ENCODE assay signal across 8 cellular contexts in the genomic region with DNA sequence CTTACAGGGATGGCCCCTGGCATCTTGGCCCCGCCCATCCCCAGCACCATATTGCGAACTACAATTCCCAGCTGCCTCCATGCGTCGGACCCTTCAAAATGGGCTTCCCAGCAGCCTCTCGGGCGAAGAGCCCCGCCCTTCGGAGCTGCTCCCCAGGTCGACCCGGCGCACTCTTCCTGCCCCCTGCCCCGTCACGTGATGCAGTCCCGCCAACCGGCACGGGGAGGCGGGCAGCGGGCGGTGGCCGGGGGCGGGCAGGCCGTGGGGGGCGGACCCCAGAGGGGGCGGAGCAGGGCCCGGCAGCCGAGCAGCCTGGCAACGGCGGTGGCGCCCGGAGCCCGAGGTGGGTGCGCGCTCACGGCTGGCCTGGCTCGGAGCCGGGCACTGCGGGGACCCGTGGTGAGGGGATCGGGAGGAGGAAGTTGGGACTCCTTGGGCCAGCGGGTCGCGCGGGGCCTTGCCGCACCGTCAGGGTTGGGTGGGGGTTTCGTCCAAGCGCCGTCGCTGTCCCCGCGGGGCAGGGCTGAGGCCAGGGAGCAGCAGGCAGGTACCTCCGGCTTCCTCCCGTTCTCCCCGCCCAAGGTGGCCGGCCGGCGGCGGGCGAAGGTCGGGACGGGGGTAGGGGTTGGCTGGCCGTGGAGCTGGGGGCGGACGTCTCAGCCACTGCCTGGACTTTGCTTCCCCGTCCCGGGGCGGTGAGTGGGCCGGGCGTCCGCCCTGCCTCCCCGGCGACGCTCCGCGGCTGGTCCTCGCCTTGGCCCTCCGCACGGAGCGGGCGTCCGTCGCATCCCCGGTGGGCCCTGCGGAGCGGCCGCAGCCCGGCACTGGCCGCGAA. TPM values are rescaled to one million over a fixed set of nuclear protein-coding genes. Genes with fewer than 3 reads are reported as not detected.
DNase-seq lines count a peak whose midpoint lies in the region; ATAC-seq and TF ChIP-seq lines count a peak whose summit lies in the region.

A gene (plus strand): TSS at position 302 of the 835 bp plus-strand sequence. CDS start 23,994 bp downstream, outside the sequence.

- no peaks in the 10 kb centered on the region for H4K20me1 ChIP-seq in SK-N-SH (ENCODE audit: insufficient read depth)

- TF ChIP-seq RAD21 in SK-N-SH (IDR thresholded peaks at IDR 0.05; ENCODE audit: low read length), result no peak

- POLR2A ChIA-PET in SK-N-SH (lab: Yijun Ruan, JAX), result no interaction called here

- peak within 1 kb of the TSS; percentile 65 to 72; a peak in 2 of 4 replicates for H3K27ac ChIP-seq in SK-N-SH (ENCODE audit: low read depth in 2 of 2, low read length in 1 of 2)
- H3K27ac ChIP-seq in neutrophil, result peak within 1 kb of the TSS; percentile 87

- 0% methylated on average over 5 of the region's 89 CpGs for WGBS in SK-N-SH (ENCODE audit: low lambda C conversion rate)

- no peaks in the 10 kb centered on the region for H3F3A ChIP-seq in SK-N-SH (replicated peaks; ENCODE audit: insufficient read depth)

- no peak for TF ChIP-seq EP300 in SK-N-SH (IDR thresholded peaks at IDR 0.05; ENCODE audit: borderline replicate concordance in 1 of 2, low read depth in 1 of 2, low read length in 1 of 2)

- no peaks in the 10 kb centered on the region for H3K9me2 ChIP-seq in SK-N-SH

- peak within 1 kb of the TSS; percentile 76 for H3K9ac ChIP-seq in SK-N-SH

- H3K4me1 ChIP-seq in SK-N-SH (ENCODE audit: control insufficient read depth in 1 of 2, insufficient read depth in 2 of 2, low read depth in 1 of 2, low read length in 1 of 2) (no peaks in the 10 kb centered on the region; a peak in 1 of 4 replicates), neutrophil (ENCODE audit: control insufficient read depth in 1 of 2, insufficient read depth in 1 of 2, low read depth in 1 of 2, low read length in 1 of 2) (peaks cover 41 to 46% of the 10 kb centered on the region in 2 experiments)

- DNase-seq in NCI-H1092 (lab: John Stamatoyannopoulos, UW) (peak; percentile 95), SK-N-SH (peak; percentile 96), germinal center (ENCODE audit: low spot score) (peak; percentile 95)
- peak; percentile 92 for DNase-seq in activated naive CD4-positive, alpha-beta T cell treated with anti-CD3 and anti-CD28 coated beads, Interleukin-2, amount 50 U/mL, for 16 hours

- H3K79me2 ChIP-seq in SK-N-SH (ENCODE audit: insufficient read depth), result peaks cover 24% of the 10 kb centered on the region

- H3K36me3 ChIP-seq in SK-N-SH (replicated peaks in 1 of 2; ENCODE audit: control insufficient read depth in 1 of 2, insufficient read depth in 2 of 2, low read length in 1 of 2) (no peaks in the 10 kb centered on the region), neutrophil (no peaks in the 10 kb centered on the region)

- H3K4me3 ChIP-seq in GM08714 (ENCODE audit: low read length) (peak within 1 kb of the TSS; percentile 70), SK-N-SH (ENCODE audit: low read depth in 2 of 2, low read length in 1 of 2) (peak within 1 kb of the TSS; percentile 70 to 74), neutrophil (ENCODE audit: low read depth in 1 of 2, low read length in 1 of 2) (peak within 1 kb of the TSS; percentile 73 to 77)

- TF ChIP-seq CTCF in SK-N-SH (IDR thresholded peaks at IDR 0.05), result no peak
- TF ChIP-seq CTCF in neutrophil (IDR thresholded peaks at IDR 0.05), result peak; percentile 30
- TF ChIP-seq CTCF in subcutaneous adipose tissue (IDR thresholded peaks at IDR 0.05; ENCODE audit: low read depth), result no peak

- peak within 1 kb of the TSS; percentile 92 for H2AFZ ChIP-seq in SK-N-SH (ENCODE audit: low read depth)

- CTCF ChIA-PET in SK-N-SH (lab: Yijun Ruan, JAX), result interaction anchor here (1.8 kb wide), 1 partner anchor 14 kb away, joined by 4 read pairs; no protein-coding TSS in a partner anchor

- no peaks in the 10 kb centered on the region for H3K9me3 ChIP-seq in SK-N-SH
- H3K9me3 ChIP-seq in neutrophil, result no peaks in the 10 kb centered on the region

- peak; percentile 97 for ATAC-seq in HG02610 (IDR thresholded peaks at IDR 0.05; ENCODE audit: unreplicated experiment)

- H3K27me3 ChIP-seq in SK-N-SH (ENCODE audit: insufficient read depth), result no peaks in the 10 kb centered on the region
- H3K27me3 ChIP-seq in neutrophil, result no peaks in the 10 kb centered on the region

- H3K4me2 ChIP-seq in SK-N-SH, result peak within 1 kb of the TSS; percentile 74

TF ChIP-seq in SK-N-SH, 30 proteins besides CTCF, POLR2A, EP300 and RAD21 (continues in another document):
- no peak for TF ChIP-seq RFX5 (IDR thresholded peaks at IDR 0.05; ENCODE audit: low read length)
- no peak for TF ChIP-seq GABPA (IDR thresholded peaks at IDR 0.05; ENCODE audit: low read depth)
- TF ChIP-seq, protein P1, sequence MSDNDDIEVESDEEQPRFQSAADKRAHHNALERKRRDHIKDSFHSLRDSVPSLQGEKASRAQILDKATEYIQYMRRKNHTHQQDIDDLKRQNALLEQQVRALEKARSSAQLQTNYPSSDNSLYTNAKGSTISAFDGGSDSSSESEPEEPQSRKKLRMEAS (IDR thresholded peaks at IDR 0.05; ENCODE audit: low read depth), result peak; percentile 41; the same call in 1 of the 2 replicates
- TF ChIP-seq TCF12 (IDR thresholded peaks at IDR 0.05), result no peak
- no peak for TF ChIP-seq MXI1 (IDR thresholded peaks at IDR 0.05; ENCODE audit: low read depth, low read length)
- peak; percentile 66; the same call in 1 of the 2 replicates for TF ChIP-seq YY1 (IDR thresholded peaks at IDR 0.05; ENCODE audit: low read depth)
- peak; percentile 56; the same call in 1 of the 2 replicates for TF ChIP-seq ELF1 (IDR thresholded peaks at IDR 0.05)
- TF ChIP-seq, protein P2, sequence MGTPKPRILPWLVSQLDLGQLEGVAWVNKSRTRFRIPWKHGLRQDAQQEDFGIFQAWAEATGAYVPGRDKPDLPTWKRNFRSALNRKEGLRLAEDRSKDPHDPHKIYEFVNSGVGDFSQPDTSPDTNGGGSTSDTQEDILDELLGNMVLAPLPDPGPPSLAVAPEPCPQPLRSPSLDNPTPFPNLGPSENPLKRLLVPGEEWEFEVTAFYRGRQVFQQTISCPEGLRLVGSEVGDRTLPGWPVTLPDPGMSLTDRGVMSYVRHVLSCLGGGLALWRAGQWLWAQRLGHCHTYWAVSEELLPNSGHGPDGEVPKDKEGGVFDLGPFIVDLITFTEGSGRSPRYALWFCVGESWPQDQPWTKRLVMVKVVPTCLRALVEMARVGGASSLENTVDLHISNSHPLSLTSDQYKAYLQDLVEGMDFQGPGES (IDR thresholded peaks at IDR 0.05; ENCODE audit: low read depth, low read length), result no peak
- peak; percentile 55; the same call in 1 of the 2 replicates for TF ChIP-seq NRF1 (IDR thresholded peaks at IDR 0.05; ENCODE audit: low read depth, low read length)
- no peak for TF ChIP-seq FOSL2 (IDR thresholded peaks at IDR 0.05; ENCODE audit: borderline replicate concordance, low read depth)
- no peak for TF ChIP-seq RCOR1 (IDR thresholded peaks at IDR 0.05; ENCODE audit: low read length)
- TF ChIP-seq RXRA (IDR thresholded peaks at IDR 0.05; ENCODE audit: borderline replicate concordance, low read depth), result no peak
- TF ChIP-seq CHD2 (IDR thresholded peaks at IDR 0.05; ENCODE audit: low read length, partially characterized antibody), result no peak
- TF ChIP-seq JUND (IDR thresholded peaks at IDR 0.05), result no peak
- TF ChIP-seq, protein P3, sequence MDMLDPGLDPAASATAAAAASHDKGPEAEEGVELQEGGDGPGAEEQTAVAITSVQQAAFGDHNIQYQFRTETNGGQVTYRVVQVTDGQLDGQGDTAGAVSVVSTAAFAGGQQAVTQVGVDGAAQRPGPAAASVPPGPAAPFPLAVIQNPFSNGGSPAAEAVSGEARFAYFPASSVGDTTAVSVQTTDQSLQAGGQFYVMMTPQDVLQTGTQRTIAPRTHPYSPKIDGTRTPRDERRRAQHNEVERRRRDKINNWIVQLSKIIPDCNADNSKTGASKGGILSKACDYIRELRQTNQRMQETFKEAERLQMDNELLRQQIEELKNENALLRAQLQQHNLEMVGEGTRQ (IDR thresholded peaks at IDR 0.05; ENCODE audit: borderline replicate concordance, low read depth, low read length), result peak; percentile 59
- TF ChIP-seq, protein P4, sequence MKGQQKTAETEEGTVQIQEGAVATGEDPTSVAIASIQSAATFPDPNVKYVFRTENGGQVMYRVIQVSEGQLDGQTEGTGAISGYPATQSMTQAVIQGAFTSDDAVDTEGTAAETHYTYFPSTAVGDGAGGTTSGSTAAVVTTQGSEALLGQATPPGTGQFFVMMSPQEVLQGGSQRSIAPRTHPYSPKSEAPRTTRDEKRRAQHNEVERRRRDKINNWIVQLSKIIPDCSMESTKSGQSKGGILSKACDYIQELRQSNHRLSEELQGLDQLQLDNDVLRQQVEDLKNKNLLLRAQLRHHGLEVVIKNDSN (IDR thresholded peaks at IDR 0.05; ENCODE audit: borderline replicate concordance, low read depth), result peak; percentile 95
- TF ChIP-seq, protein P5, sequence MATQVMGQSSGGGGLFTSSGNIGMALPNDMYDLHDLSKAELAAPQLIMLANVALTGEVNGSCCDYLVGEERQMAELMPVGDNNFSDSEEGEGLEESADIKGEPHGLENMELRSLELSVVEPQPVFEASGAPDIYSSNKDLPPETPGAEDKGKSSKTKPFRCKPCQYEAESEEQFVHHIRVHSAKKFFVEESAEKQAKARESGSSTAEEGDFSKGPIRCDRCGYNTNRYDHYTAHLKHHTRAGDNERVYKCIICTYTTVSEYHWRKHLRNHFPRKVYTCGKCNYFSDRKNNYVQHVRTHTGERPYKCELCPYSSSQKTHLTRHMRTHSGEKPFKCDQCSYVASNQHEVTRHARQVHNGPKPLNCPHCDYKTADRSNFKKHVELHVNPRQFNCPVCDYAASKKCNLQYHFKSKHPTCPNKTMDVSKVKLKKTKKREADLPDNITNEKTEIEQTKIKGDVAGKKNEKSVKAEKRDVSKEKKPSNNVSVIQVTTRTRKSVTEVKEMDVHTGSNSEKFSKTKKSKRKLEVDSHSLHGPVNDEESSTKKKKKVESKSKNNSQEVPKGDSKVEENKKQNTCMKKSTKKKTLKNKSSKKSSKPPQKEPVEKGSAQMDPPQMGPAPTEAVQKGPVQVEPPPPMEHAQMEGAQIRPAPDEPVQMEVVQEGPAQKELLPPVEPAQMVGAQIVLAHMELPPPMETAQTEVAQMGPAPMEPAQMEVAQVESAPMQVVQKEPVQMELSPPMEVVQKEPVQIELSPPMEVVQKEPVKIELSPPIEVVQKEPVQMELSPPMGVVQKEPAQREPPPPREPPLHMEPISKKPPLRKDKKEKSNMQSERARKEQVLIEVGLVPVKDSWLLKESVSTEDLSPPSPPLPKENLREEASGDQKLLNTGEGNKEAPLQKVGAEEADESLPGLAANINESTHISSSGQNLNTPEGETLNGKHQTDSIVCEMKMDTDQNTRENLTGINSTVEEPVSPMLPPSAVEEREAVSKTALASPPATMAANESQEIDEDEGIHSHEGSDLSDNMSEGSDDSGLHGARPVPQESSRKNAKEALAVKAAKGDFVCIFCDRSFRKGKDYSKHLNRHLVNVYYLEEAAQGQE (IDR thresholded peaks at IDR 0.05; ENCODE audit: low read depth, low read length), result no peak
- TF ChIP-seq SMC3 (IDR thresholded peaks at IDR 0.05; ENCODE audit: low read depth, low read length), result no peak

RNA-seq across cellular contexts. Expression of the gene that starts here (rescaled TPM):
- 2.7 and 3.0 TPM in 2 replicates for polyA plus RNA-seq in SK-N-SH (2012; rRNA removed)
- polyA plus RNA-seq in SK-N-SH (2012; cell fraction: cytosol; rRNA removed), result 3.4 and 4.3 TPM in 2 replicates
- polyA plus RNA-seq in SK-N-SH (2012; cell fraction: nucleus; rRNA removed), result 2.2 and 4.4 TPM in 2 replicates
- total RNA-seq in subcutaneous adipose tissue, result 10 to 100 TPM; 13.9 to 21.1 (median 16.2) TPM

Comparison
In these comparisons a context has a peak if more than half of its experiments do, and no peak if none do; other contexts are left out.
1. Peak in every context shown above with its lines: DNase-seq, ATAC-seq, H3K4me3 ChIP-seq and H3K27ac ChIP-seq.